7 cellular contexts compared by ENCODE assay signal in the genomic region with DNA sequence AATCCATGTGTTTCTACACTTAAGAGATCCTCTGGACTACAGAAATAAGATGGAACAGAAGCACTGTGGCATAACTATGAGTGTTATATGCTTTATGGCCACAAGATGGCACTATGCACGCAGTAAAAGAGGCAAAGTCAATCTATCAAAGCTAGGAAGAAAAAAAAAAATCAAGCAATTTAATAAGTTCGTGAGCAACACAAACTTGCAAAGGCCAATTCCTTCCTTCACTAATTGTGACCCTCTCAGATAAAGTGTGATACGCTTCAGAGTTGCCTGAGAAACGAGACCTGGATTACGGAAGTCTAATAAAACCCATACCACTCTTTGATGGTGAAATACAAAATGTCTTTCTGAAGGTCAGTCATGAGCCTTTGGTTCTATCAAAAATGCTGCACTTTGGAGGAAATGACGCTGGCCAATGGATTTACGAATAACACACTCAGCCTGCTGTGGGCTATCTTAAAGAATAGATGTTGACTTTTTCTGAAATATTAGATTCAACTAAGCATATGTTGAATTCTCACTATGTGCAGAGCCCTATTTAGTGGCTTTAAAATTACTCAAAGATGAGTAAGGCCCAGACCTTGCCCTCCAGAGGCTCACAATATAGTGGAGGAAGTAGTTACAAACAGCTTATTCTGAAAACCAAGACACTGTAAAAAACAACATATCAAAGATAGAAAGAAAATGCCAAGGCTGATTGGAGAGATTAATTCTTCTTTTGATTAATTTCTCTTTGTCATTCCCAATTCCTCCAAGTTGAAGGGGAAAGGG. TPM values are rescaled to one million over a fixed set of nuclear protein-coding genes. Genes with fewer than 3 reads are reported as not detected.
DNase-seq lines count a peak whose midpoint lies in the region; ATAC-seq and TF ChIP-seq lines count a peak whose summit lies in the region.

No MANE protein-coding gene starts in this region.

- H3K36me3 Mint-ChIP-seq in chondrocyte (ENCODE audit: low read depth): no peaks in the 10 kb centered on the region

- DNase-seq in EL (peak; percentile 44), LHCN-M2 (ENCODE audit: low read depth) (peak; percentile 40), RPMI8226 (peak; percentile 72), chondrocyte (ENCODE audit: low spot score) (no peak), left kidney (ENCODE audit: low read depth, low spot score) (peak; percentile 82)
- DNase-seq in stimulated activated CD8-positive, alpha-beta memory T cell treated with anti-CD3 and anti-CD28 coated beads, Interleukin-7, amount 100 ng/mL, for 24 hours (ENCODE audit: low read depth): peak; percentile 4

- H3K4me3 Mint-ChIP-seq in chondrocyte (ENCODE audit: unreplicated experiment): no peak overlapping the region

- peaks cover 6% of the 10 kb centered on the region for H3K27me3 Mint-ChIP-seq in chondrocyte (ENCODE audit: low read depth)

- no peaks in the 10 kb centered on the region for H3K9me3 Mint-ChIP-seq in chondrocyte (ENCODE audit: low read depth)

- peak; percentile 96 for TF ChIP-seq CTCF in chondrocyte (IDR thresholded peaks at IDR 0.05)

- ATAC-seq in GM21360 (IDR thresholded peaks at IDR 0.05; ENCODE audit: unreplicated experiment): peak; percentile 63

- H3K27ac Mint-ChIP-seq in chondrocyte (ENCODE audit: unreplicated experiment): no peak overlapping the region

- H3K4me1 Mint-ChIP-seq in chondrocyte (ENCODE audit: low read depth): peaks cover 6% of the 10 kb centered on the region

RNA-seq across cellular contexts. Expression of a gene that starts 35.5 kb away (rescaled TPM):
- not detected in 2 replicates for total RNA-seq in LHCN-M2 (2014; rRNA removed)
- not detected for polyA plus RNA-seq in LHCN-M2 (2012)
- total RNA-seq in chondrocyte: not detected in 3 replicates

RNA-seq across cellular contexts. Expression of a gene that starts 58.2 kb away (rescaled TPM):
- total RNA-seq in LHCN-M2 (2014; rRNA removed) (under 0.01 TPM in 2 replicates), chondrocyte (16.1 to 45.0 TPM (median 43.7 TPM) in 3 replicates)
- polyA plus RNA-seq in LHCN-M2 (2012): not detected

Comparison
In these comparisons a context has a peak if more than half of its experiments do, and no peak if none do; other contexts are left out.
1. RNA of a gene that starts 58.2 kb away (total RNA-seq): 16.1 to 45.0 TPM in chondrocyte; under 0.01 TPM in LHCN-M2; every median in the first group is over 10 times any median in the second.